ENCODE assay signal across 2 cellular contexts in the genomic region with DNA sequence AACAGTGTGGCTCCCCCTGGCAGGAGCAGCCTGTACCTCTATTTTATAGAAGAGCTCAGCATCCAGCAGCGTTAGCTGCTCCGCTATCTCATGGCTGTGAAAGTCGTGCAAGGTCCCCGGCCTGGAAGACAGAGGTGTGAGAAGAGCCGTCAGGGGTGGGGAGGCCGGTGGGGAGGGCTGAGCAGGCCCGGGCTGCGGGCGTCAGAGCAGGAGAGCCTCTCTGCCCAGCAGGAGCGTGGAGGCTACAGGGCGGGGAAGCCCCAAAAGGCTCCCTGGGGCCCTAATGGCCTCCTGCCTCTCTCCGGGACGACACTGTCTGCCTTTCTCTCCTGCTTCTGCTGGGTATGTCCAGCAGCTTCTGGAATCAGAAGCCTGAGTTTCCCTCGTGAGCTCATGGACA.
A peak's percentile ranks its signal among the peaks of the same experiment; 100 is the strongest.
TF ChIP-seq lines count a peak whose summit lies in the region.

No MANE protein-coding gene starts in this region.

TF ChIP-seq in HEK293, 187 proteins besides CTCF, POLR2A, EP300 and RAD21:
- TF ChIP-seq SALL2 (tag by site-specific recombination; IDR thresholded peaks at IDR 0.05; ENCODE audit: borderline replicate concordance), result no peak
- TF ChIP-seq ZIC2 (tag by site-specific recombination; IDR thresholded peaks at IDR 0.05), result peak; percentile 34; the same call in 1 of the 2 replicates
TF ChIP-seq in HEK293: peak in this region for 1.

TF ChIP-seq in H1, 55 proteins besides CTCF, POLR2A, EP300 and RAD21 (continued from another document):
- TF ChIP-seq, protein P1, sequence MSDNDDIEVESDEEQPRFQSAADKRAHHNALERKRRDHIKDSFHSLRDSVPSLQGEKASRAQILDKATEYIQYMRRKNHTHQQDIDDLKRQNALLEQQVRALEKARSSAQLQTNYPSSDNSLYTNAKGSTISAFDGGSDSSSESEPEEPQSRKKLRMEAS (IDR thresholded peaks at IDR 0.05), result no peak
- no peak for TF ChIP-seq NANOG (IDR thresholded peaks at IDR 0.05; ENCODE audit: insufficient read depth, low read depth, low read length, poor library complexity, severe bottlenecking)
- no peak for TF ChIP-seq PHF8 (conservative IDR thresholded peaks at IDR 0.05; ENCODE audit: low read depth, low read length)
